In the genomic region with DNA sequence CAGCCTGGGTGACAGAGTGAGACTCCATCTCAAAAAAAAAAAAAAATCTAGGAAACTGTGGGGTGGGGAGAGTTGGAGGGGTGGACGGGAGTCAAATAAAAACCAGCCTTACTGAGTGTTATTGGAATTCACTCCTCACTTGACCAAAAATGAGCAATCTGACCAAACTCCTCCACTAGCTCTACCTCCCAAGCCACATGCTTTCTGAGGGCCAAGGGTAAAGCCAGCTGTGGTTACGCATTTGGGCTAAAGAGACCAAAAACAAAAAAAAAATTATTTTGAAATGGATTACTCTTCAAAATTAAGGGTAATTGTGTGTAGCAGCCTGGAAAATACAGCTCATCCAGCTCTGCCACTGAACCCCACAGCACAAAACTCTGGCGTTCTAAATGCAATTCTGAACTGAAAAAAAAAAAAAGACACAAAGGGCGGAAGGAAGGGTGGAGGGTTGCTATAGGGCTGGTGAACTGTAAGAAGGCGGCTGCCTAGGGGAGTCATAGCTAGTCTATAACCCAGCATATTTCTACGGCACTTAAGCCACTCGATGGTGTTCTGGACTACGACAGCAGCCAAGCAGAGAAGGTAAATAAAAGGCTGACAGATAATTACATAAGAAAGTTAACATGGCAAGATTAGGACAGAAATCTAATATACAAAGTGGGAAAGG, we compare ENCODE assay signal across 1 cellular context.
TF ChIP-seq lines count a peak whose summit lies in the region.

No MANE protein-coding gene starts in this region.

TF ChIP-seq in K562, 482 proteins besides CTCF, POLR2A, EP300 and RAD21 (continued from another document):
- TF ChIP-seq, protein P1, sequence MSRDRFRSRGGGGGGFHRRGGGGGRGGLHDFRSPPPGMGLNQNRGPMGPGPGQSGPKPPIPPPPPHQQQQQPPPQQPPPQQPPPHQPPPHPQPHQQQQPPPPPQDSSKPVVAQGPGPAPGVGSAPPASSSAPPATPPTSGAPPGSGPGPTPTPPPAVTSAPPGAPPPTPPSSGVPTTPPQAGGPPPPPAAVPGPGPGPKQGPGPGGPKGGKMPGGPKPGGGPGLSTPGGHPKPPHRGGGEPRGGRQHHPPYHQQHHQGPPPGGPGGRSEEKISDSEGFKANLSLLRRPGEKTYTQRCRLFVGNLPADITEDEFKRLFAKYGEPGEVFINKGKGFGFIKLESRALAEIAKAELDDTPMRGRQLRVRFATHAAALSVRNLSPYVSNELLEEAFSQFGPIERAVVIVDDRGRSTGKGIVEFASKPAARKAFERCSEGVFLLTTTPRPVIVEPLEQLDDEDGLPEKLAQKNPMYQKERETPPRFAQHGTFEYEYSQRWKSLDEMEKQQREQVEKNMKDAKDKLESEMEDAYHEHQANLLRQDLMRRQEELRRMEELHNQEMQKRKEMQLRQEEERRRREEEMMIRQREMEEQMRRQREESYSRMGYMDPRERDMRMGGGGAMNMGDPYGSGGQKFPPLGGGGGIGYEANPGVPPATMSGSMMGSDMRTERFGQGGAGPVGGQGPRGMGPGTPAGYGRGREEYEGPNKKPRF (IDR thresholded peaks at IDR 0.05; ENCODE audit: low read depth, low read length), result no peak
- TF ChIP-seq ZNF77 (CRISPR knock-in tag; IDR thresholded peaks at IDR 0.05), result no peak
- TF ChIP-seq, protein P2, sequence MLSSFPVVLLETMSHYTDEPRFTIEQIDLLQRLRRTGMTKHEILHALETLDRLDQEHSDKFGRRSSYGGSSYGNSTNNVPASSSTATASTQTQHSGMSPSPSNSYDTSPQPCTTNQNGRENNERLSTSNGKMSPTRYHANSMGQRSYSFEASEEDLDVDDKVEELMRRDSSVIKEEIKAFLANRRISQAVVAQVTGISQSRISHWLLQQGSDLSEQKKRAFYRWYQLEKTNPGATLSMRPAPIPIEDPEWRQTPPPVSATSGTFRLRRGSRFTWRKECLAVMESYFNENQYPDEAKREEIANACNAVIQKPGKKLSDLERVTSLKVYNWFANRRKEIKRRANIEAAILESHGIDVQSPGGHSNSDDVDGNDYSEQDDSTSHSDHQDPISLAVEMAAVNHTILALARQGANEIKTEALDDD (IDR thresholded peaks at IDR 0.05), result 0 out of 2 replicates have a peak, but pooled peaks have one; percentile 26
TF ChIP-seq in K562: peak in this region for 1.
